In genomic region chr4:37682701-37683401, GRCh38 we compare ENCODE assay signal across 7 cellular contexts. TPM values are rescaled to one million over a fixed set of nuclear protein-coding genes. Genes with fewer than 3 reads are reported as not detected.
DNase-seq lines count a peak whose midpoint lies in the region; ATAC-seq, FAIRE-seq and TF ChIP-seq lines count a peak whose summit lies in the region.

No MANE protein-coding gene starts in this region.

- peak overlapping the region; percentile 54 for H3K4me3 Mint-ChIP-seq in activated CD8-positive, alpha-beta T cell treated with anti-CD3 and anti-CD28 coated beads for 36 hours
- H3K4me3 Mint-ChIP-seq in progenitor cell of endocrine pancreas (ENCODE audit: low read depth), result peak overlapping the region; percentile 53

- H3K27ac Mint-ChIP-seq in activated CD8-positive, alpha-beta T cell treated with anti-CD3 and anti-CD28 coated beads for 36 hours, result peak overlapping the region; percentile 86
- peak overlapping the region; percentile 73 for H3K27ac Mint-ChIP-seq in progenitor cell of endocrine pancreas

- no peak overlapping the region for H3K4me3 ChIP-seq in uterus
- no peak overlapping the region for H3K4me3 ChIP-seq in pancreas

- CTCF ChIA-PET in activated CD8-positive, alpha-beta T cell treated with anti-CD3 and anti-CD28 coated beads for 36 hours (lab: Charles Lee), result interaction anchor here (1.0 to 1.7 kb wide), 3 partner anchors 16 to 80 kb away, joined by 3 to 7 read pairs (median 3); no protein-coding TSS in a partner anchor

- intact Hi-C loops in activated CD8-positive, alpha-beta T cell treated with anti-CD3 and anti-CD28 coated beads for 36 hours (cut with micrococcal nuclease), result loop anchor here (10.0 kb wide), 1 partner anchor 982 kb away; the partner anchor contains the start of gene KLF3
- intact Hi-C loops in uterus (cut with DNase I; ENCODE audit: low total_unique reads), result no loop called here
- intact Hi-C loops in pancreas (cut with DNase I), result no loop called here
- intact Hi-C loops in posterior vena cava (cut with DNase I), result no loop called here

- H3K4me1 ChIP-seq in uterus, result peaks cover 0 to 7% of the 10 kb centered on the region in 2 donors
- H3K4me1 ChIP-seq in pancreas, result peaks cover 0 to 21% (median 0%) of the 10 kb centered on the region in 3 donors

- peak; percentile 51 for DNase-seq in activated CD8-positive, alpha-beta T cell treated with anti-CD3 and anti-CD28 coated beads for 36 hours
- DNase-seq in progenitor cell of endocrine pancreas (ENCODE audit: low spot score, unreplicated experiment) (no peak), uterus (no peak), pancreas (no peak), posterior vena cava (ENCODE audit: low spot score) (no peak)

- no peak for TF ChIP-seq CTCF in activated CD8-positive, alpha-beta T cell treated with anti-CD3 and anti-CD28 coated beads for 36 hours (IDR thresholded peaks at IDR 0.05)
- TF ChIP-seq CTCF in progenitor cell of endocrine pancreas (IDR thresholded peaks at IDR 0.05; ENCODE audit: unreplicated experiment) (no peak), uterus (IDR thresholded peaks at IDR 0.05) (no peak), pancreas (IDR thresholded peaks at IDR 0.05) (no peak)

- no peaks in the 10 kb centered on the region for H3K27me3 ChIP-seq in uterus
- no peaks in the 10 kb centered on the region for H3K27me3 ChIP-seq in pancreas

- ATAC-seq in GM18873 (IDR thresholded peaks at IDR 0.05; ENCODE audit: low FRiP score, unreplicated experiment) (peak; percentile 20), HG03066 (IDR thresholded peaks at IDR 0.05; ENCODE audit: low read depth, unreplicated experiment) (peak; percentile 16), pancreas (no peak)
- no peak for ATAC-seq in activated CD8-positive, alpha-beta T cell treated with anti-CD3 and anti-CD28 coated beads for 36 hours

- POLR2A ChIA-PET in activated CD8-positive, alpha-beta T cell treated with anti-CD3 and anti-CD28 coated beads for 36 hours (lab: Charles Lee), result interaction anchor here (1.0 kb wide), 1 partner anchor 9 kb away, joined by 3 read pairs; no protein-coding TSS in a partner anchor

- H3K36me3 Mint-ChIP-seq in activated CD8-positive, alpha-beta T cell treated with anti-CD3 and anti-CD28 coated beads for 36 hours (ENCODE audit: low read depth), result peaks cover 23% of the 10 kb centered on the region
- peaks cover 10% of the 10 kb centered on the region for H3K36me3 Mint-ChIP-seq in progenitor cell of endocrine pancreas (ENCODE audit: insufficient read depth)

- no peak for TF ChIP-seq POLR2A in uterus (IDR thresholded peaks at IDR 0.05)

- no peak for FAIRE-seq in pancreas (lab: Jason Lieb, UNC)

- H3K4me1 Mint-ChIP-seq in activated CD8-positive, alpha-beta T cell treated with anti-CD3 and anti-CD28 coated beads for 36 hours (ENCODE audit: low read depth), result peaks cover 49% of the 10 kb centered on the region
- peaks cover 23% of the 10 kb centered on the region for H3K4me1 Mint-ChIP-seq in progenitor cell of endocrine pancreas (ENCODE audit: low read depth)

- 61 to 72% methylated on average over 7 of the region's 7 CpGs for WGBS in pancreas, 2 donors

- H3K9me3 Mint-ChIP-seq in activated CD8-positive, alpha-beta T cell treated with anti-CD3 and anti-CD28 coated beads for 36 hours, result no peaks in the 10 kb centered on the region
- H3K9me3 Mint-ChIP-seq in progenitor cell of endocrine pancreas (ENCODE audit: low read depth), result no peaks in the 10 kb centered on the region

- H3K27ac ChIP-seq in uterus (no peak overlapping the region), pancreas (no peak overlapping the region)

- H3K9me3 ChIP-seq in uterus (no peaks in the 10 kb centered on the region), pancreas (no peaks in the 10 kb centered on the region)

- no peaks in the 10 kb centered on the region for H3K27me3 Mint-ChIP-seq in activated CD8-positive, alpha-beta T cell treated with anti-CD3 and anti-CD28 coated beads for 36 hours
- H3K27me3 Mint-ChIP-seq in progenitor cell of endocrine pancreas, result peaks cover 2% of the 10 kb centered on the region

- no peaks in the 10 kb centered on the region for H3K36me3 ChIP-seq in uterus
- H3K36me3 ChIP-seq in pancreas, result no peaks in the 10 kb centered on the region

RNA-seq across cellular contexts. Expression of gene RELL1, which starts 3.3 kb away (rescaled TPM):
- 10 to 100 TPM; 13.8 to 15.3 TPM for total RNA-seq in activated CD8-positive, alpha-beta T cell treated with anti-CD3 and anti-CD28 coated beads for 36 hours
- total RNA-seq in progenitor cell of endocrine pancreas, result 30.4 and 33.6 TPM in 2 replicates
- 10 to 100 TPM; 21.2 to 64.0 (median 44.3) TPM for total RNA-seq in uterus
- 10 to 100 TPM in 2 of 6 donors, 1 to 10 TPM in 4; 3.9 to 17.1 (median 5.0) TPM for total RNA-seq in pancreas
- polyA plus RNA-seq in pancreas, result 1 to 10 TPM in 1 of 2 donors, under 1 TPM in 1; 0.38 to 1.4 TPM
- total RNA-seq in posterior vena cava, result 10 to 100 TPM; 33.6 to 40.5 TPM

Comparison
In these comparisons a context has a peak if more than half of its experiments do, and no peak if none do; other contexts are left out.
1. ATAC-seq: peak in GM18873 (single experiment) and HG03066 (single experiment); none in activated CD8-positive, alpha-beta T cell treated with anti-CD3 and anti-CD28 coated beads for 36 hours (single experiment) and pancreas (0 of 4).